Comparison of ENCODE assay signal across 18 cellular contexts in the genomic region with DNA sequence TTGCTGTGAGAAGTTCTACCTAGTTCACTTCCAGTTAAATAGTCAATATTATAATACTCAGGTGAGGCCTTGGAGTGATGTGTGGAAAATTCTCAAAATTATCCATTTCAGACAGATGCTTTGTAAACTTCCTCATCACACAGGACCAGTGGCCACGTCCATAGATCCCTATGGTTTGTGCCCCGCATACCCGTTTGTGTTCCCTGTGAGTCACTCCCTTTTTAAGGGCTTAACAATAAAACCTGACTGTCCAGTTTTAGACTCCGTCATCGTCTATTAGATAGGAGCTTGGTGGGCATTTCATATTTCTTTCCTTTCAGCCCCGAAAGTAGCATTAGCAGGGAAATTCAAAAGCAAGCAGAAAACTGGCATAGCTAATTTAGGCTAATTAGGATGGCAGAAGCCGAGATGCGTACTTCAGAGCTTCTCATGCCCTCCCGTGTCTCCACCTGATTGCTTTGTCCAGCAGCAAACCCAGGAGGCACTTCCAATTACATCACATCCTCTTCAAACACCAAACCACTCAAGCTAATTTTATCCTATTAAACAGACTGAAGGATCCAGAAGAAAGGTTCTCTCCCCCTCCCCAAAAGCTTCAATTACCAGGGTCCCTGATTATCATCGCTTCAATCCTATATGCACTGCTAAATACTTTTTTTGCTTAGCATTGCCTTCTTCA.
DNase-seq lines count a peak whose midpoint lies in the region; ATAC-seq and TF ChIP-seq lines count a peak whose summit lies in the region.
"Had no signal": no experiment of that assay in that cellular context is flagged by ENCODE, and none has a peak within 500 bp of the region (broad histone marks: within the 10 kb centered on the region; RNA-seq: fewer than 3 reads in every experiment).

No MANE protein-coding gene starts in this region.

- H3K27ac ChIP-seq in RWPE2 (ENCODE audit: poor library complexity, severe bottlenecking) = no peak overlapping the region
- H3K27ac ChIP-seq in right atrium auricular region = no peak overlapping the region
- H3K27ac ChIP-seq: BLaER1, GM23248, SJSA1, testis had no signal

- H3K4me1 ChIP-seq in RWPE2 (ENCODE audit: insufficient read depth, poor library complexity, severe bottlenecking) (no peaks in the 10 kb centered on the region), right atrium auricular region (no peaks in the 10 kb centered on the region)
- H3K4me1 ChIP-seq: BLaER1, SJSA1, testis had no signal

- ATAC-seq in RWPE2 (ENCODE audit: low read depth) = peak; percentile 86
- no peak for ATAC-seq in GM21529 (IDR thresholded peaks at IDR 0.05; ENCODE audit: unreplicated experiment)
- ATAC-seq: activated CD8-positive, alpha-beta T cell treated with anti-CD3 and anti-CD28 coated beads for 36 hours; activated T-cell treated with anti-CD3 and anti-CD28 coated beads, Interleukin-2, amount 50 U/mL, for 4 hours; HepG2 had no signal

- H3K9me3 ChIP-seq in RWPE2 (ENCODE audit: severe bottlenecking) (no peaks in the 10 kb centered on the region), right atrium auricular region (no peaks in the 10 kb centered on the region)
- H3K9me3 ChIP-seq: BLaER1, SJSA1, testis had no signal

- H3K36me3 ChIP-seq in RWPE2 (ENCODE audit: low read depth) (no peaks in the 10 kb centered on the region), right atrium auricular region (no peaks in the 10 kb centered on the region)
- H3K36me3 ChIP-seq: BLaER1, SJSA1 had no signal

- TF ChIP-seq CTCF in RWPE2 (IDR thresholded peaks at IDR 0.05; ENCODE audit: poor library complexity, severe bottlenecking) (no peak), right atrium auricular region (IDR thresholded peaks at IDR 0.05) (no peak)

- H3K4me3 ChIP-seq in RWPE2 (ENCODE audit: severe bottlenecking) (no peak overlapping the region), right atrium auricular region (no peak overlapping the region)
- H3K4me3 ChIP-seq: BLaER1, GM23248, SJSA1, testis had no signal

- H3K27me3 ChIP-seq in RWPE2 (ENCODE audit: insufficient read depth, poor library complexity, severe bottlenecking) (peaks cover 14% of the 10 kb centered on the region), right atrium auricular region (no peaks in the 10 kb centered on the region)
- H3K27me3 ChIP-seq: BLaER1, SJSA1, testis had no signal

- DNase-seq in NCI-H1092 treated with DMSO at 0.1 percent for 48 hours (lab: John Stamatoyannopoulos, UW) (peak; percentile 15), NCI-H1092 (lab: John Stamatoyannopoulos, UW) (no peak), NCI-H2196 treated with DMSO at 0.1 percent for 48 hours (lab: John Stamatoyannopoulos, UW; ENCODE audit: unreplicated experiment) (peak; percentile 28), RWPE2 (ENCODE audit: low spot score) (no peak), retina (peak; percentile 4), right atrium auricular region (ENCODE audit: low spot score) (no peak), NCI-H187 treated with DMSO at 0.1 percent for 48 hours (lab: John Stamatoyannopoulos, UW) (no peak)
- DNase-seq: 8988T; activated B cell treated with CpG ODN at 0.5 μM for 24 hours; activated CD8-positive, alpha-beta T cell treated with anti-CD3 and anti-CD28 coated beads for 36 hours; activated T-cell treated with anti-CD3 and anti-CD28 coated beads, Interleukin-2, amount 50 U/mL, for 4 hours; GM23248; NCI-H2171; testis had no signal

Comparison
In these comparisons a context has a peak if more than half of its experiments do, and no peak if none do; other contexts are left out.
1. DNase-seq: peak in NCI-H1092 treated with DMSO at 0.1 percent for 48 hours (single experiment), NCI-H2196 treated with DMSO at 0.1 percent for 48 hours (single experiment) and retina (single experiment); none in NCI-H1092 (single experiment), RWPE2 (single experiment), right atrium auricular region (single experiment) and NCI-H187 treated with DMSO at 0.1 percent for 48 hours (single experiment).